8 cellular contexts compared by ENCODE assay signal in genomic region chr12:89353823-89354629, GRCh38.
DNase-seq lines count a peak whose midpoint lies in the region; ATAC-seq and TF ChIP-seq lines count a peak whose summit lies in the region.

No MANE protein-coding gene starts in this region.

- no peaks in the 10 kb centered on the region for H3K27me3 ChIP-seq in mucosa of rectum (ENCODE audit: control insufficient read depth in 2 of 2, insufficient read depth in 2 of 2, low read length in 2 of 2)

- TF ChIP-seq CTCF in GM12864 (IDR thresholded peaks at IDR 0.05; ENCODE audit: low read depth, low read length, missing control alignments) = no peak

- DNase-seq in GM12864 (ENCODE audit: low read depth) = no peak
- peak; percentile 41 for DNase-seq in NCI-H748 treated with DMSO at 0.1 percent for 48 hours (lab: John Stamatoyannopoulos, UW)
- peak; percentile 57 for DNase-seq in activated T-cell treated with anti-CD3 and anti-CD28 coated beads for 24 hours (ENCODE audit: low read depth)
- DNase-seq in epithelial cell of prostate (ENCODE audit: low read depth, low spot score) = peak; percentile 39
- DNase-seq in stimulated activated CD8-positive, alpha-beta memory T cell treated with anti-CD3 and anti-CD28 coated beads, Interleukin-7, amount 100 ng/mL, for 48 hours (ENCODE audit: extremely low read depth in 1 of 2, low read depth in 1 of 2) = peak; percentile 62 to 74
- no peak for DNase-seq in dedifferentiated amniotic fluid mesenchymal stem cell (ENCODE audit: extremely low spot score)

- peak overlapping the region; percentile 100 for H3K27ac ChIP-seq in epithelial cell of prostate
- H3K27ac ChIP-seq in mucosa of rectum (ENCODE audit: low read depth in 2 of 2, low read length in 2 of 2) = peak overlapping the region; percentile 100

- no peaks in the 10 kb centered on the region for H3K9me3 ChIP-seq in mucosa of rectum (ENCODE audit: control insufficient read depth in 2 of 2, low read length in 2 of 2)

- peaks cover 33 to 43% of the 10 kb centered on the region in 2 donors for H3K4me1 ChIP-seq in mucosa of rectum (ENCODE audit: control insufficient read depth in 2 of 2, insufficient read depth in 2 of 2, low read length in 2 of 2)

- H3K9ac ChIP-seq in mucosa of rectum (ENCODE audit: low read depth in 1 of 2, low read length in 2 of 2) = peak overlapping the region; percentile 94 to 97

- peak; percentile 31 for ATAC-seq in HG03045 (IDR thresholded peaks at IDR 0.05; ENCODE audit: unreplicated experiment)

- peak overlapping the region; percentile 57 for H3K4me3 ChIP-seq in GM12864 (ENCODE audit: low read depth, low read length)
- H3K4me3 ChIP-seq in mucosa of rectum (ENCODE audit: low read length in 2 of 2) = peak overlapping the region; percentile 96

- peaks cover 4 to 6% of the 10 kb centered on the region in 2 donors for H3K36me3 ChIP-seq in mucosa of rectum (ENCODE audit: control insufficient read depth in 2 of 2, insufficient read depth in 2 of 2, low read length in 2 of 2)

Comparison
In these comparisons a context has a peak if more than half of its experiments do, and no peak if none do; other contexts are left out.
1. DNase-seq: peak in NCI-H748 treated with DMSO at 0.1 percent for 48 hours (single experiment), activated T-cell treated with anti-CD3 and anti-CD28 coated beads for 24 hours (single experiment), epithelial cell of prostate (single experiment) and stimulated activated CD8-positive, alpha-beta memory T cell treated with anti-CD3 and anti-CD28 coated beads, Interleukin-7, amount 100 ng/mL, for 48 hours (2 of 2); none in GM12864 (single experiment) and dedifferentiated amniotic fluid mesenchymal stem cell (single experiment).